In the genomic region with DNA sequence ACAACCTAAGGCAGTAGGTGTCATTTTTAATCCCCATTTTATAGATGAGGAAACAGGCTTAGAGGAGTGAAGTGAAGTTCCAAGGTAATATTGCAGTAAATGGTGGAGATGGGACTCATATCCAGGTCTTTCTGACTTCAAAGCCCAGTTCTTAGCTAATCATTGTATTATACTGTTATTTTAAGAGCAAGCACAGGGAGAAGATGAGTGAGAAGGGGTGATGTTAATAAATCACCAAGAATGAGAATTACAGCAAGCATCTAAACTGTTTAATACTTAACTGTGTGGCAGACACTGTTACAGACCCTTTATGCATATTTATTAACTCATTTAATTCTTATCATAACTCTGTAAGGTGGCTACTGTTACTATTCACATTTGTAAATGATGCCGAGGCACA, we compare ENCODE assay signal across 34 cellular contexts.
"Had no signal": no experiment of that assay in that cellular context is flagged by ENCODE, and none has a peak within 500 bp of the region (broad histone marks: within the 10 kb centered on the region; RNA-seq: fewer than 3 reads in every experiment).

No MANE protein-coding gene starts in this region.

- DNase-seq: activated B cell treated with CpG ODN at 0.5 μM for 24 hours; activated CD4-positive, alpha-beta T cell treated with anti-CD3 and anti-CD28 coated beads for 48 hours; activated CD4-positive, alpha-beta T cell treated with anti-CD3 and anti-CD28 coated beads, Interleukin-2, amount 50 U/mL, for 1 hour; activated CD4-positive, alpha-beta T cell treated with anti-CD3 and anti-CD28 coated beads, Interleukin-2, amount 50 U/mL, for 48 hours; activated CD8-positive, alpha-beta memory T cell treated with anti-CD3 and anti-CD28 coated beads for 24 hours; activated CD8-positive, alpha-beta T cell treated with anti-CD3 and anti-CD28 coated beads for 36 hours; activated effector memory CD4-positive, alpha-beta T cell treated with Interleukin-2 at 50 U/mL for 16 hours; activated gamma-delta T cell treated with Interleukin-2 at 50 U/mL for 16 hours; activated naive CD4-positive, alpha-beta T cell treated with Interleukin-2 at 50 U/mL for 16 hours; activated naive CD8-positive, alpha-beta T cell treated with anti-CD3 and anti-CD28 coated beads for 36 hours; activated naive CD8-positive, alpha-beta T cell treated with anti-CD3 and anti-CD28 coated beads, Interleukin-2, amount 50 U/mL, for 24 hours; activated T-cell treated with anti-CD3 and anti-CD28 coated beads, Interleukin-2, amount 50 U/mL, for 1 hour; adrenal gland; amygdala; aorta; central memory CD4-positive, alpha-beta T cell; cerebellar nuclear complex; colonic mucosa; effector CD8-positive, alpha-beta T cell; foreskin fibroblast; glutamatergic neuron; heart left ventricle; SW 1271; T-cell; T1000; WERI-Rb-1 had no signal

- H3K27ac Mint-ChIP-seq: activated B cell treated with CpG ODN at 0.5 μM for 24 hours; activated naive CD8-positive, alpha-beta T cell treated with anti-CD3 and anti-CD28 coated beads, Interleukin-2, amount 50 U/mL, for 24 hours; brain; T-helper 2 cell treated with Interferon-gamma antibody and Interleukin-4, amounts not matched to agents 5 μg/mL and 100 μg/mL, for 36 hours had no signal

- H3K4me3 Mint-ChIP-seq: activated B cell treated with CpG ODN at 0.5 μM for 24 hours; activated CD8-positive, alpha-beta T cell treated with anti-CD3 and anti-CD28 coated beads for 36 hours; activated naive CD4-positive, alpha-beta T cell treated with anti-CD3 and anti-CD28 coated beads, Interleukin-2, amount 50 U/mL, for 24 hours; activated naive CD8-positive, alpha-beta T cell treated with anti-CD3 and anti-CD28 coated beads for 36 hours; activated naive CD8-positive, alpha-beta T cell treated with anti-CD3 and anti-CD28 coated beads, Interleukin-2, amount 50 U/mL, for 24 hours; activated T-helper 17 cell treated with anti-CD3 and anti-CD28 coated beads, Interleukin-2, amount 50 U/mL, for 72 hours; brain; T-cell; T-helper 2 cell treated with Interferon-gamma antibody and Interleukin-4, amounts not matched to agents 5 μg/mL and 100 μg/mL, for 36 hours had no signal

- H3K27ac ChIP-seq: adrenal gland, breast epithelium, cardiac muscle cell, colonic mucosa, epithelial cell of prostate, heart left ventricle, WERI-Rb-1 had no signal

- H3K9me3 Mint-ChIP-seq: activated B cell treated with CpG ODN at 0.5 μM for 24 hours; activated CD8-positive, alpha-beta T cell treated with anti-CD3 and anti-CD28 coated beads for 36 hours; activated naive CD4-positive, alpha-beta T cell treated with anti-CD3 and anti-CD28 coated beads, Interleukin-2, amount 50 U/mL, for 24 hours; activated naive CD8-positive, alpha-beta T cell treated with anti-CD3 and anti-CD28 coated beads for 36 hours; activated naive CD8-positive, alpha-beta T cell treated with anti-CD3 and anti-CD28 coated beads, Interleukin-2, amount 50 U/mL, for 24 hours; activated T-helper 17 cell treated with anti-CD3 and anti-CD28 coated beads, Interleukin-2, amount 50 U/mL, for 72 hours; brain; T-cell; T-helper 1 cell treated with Interleukin-12 subunit alpha and Interleukin-12 subunit beta and Interleukin-4 antibody, amounts not matched to agents 30 μg/mL and 1 μg/mL, for 36 hours; T-helper 2 cell treated with Interferon-gamma antibody and Interleukin-4, amounts not matched to agents 5 μg/mL and 100 μg/mL, for 36 hours had no signal

- H3K4me3 ChIP-seq: adrenal gland, breast epithelium, cardiac muscle cell, colonic mucosa, heart left ventricle had no signal

- H3K36me3 ChIP-seq: WERI-Rb-1 had no signal

- H3K4me1 Mint-ChIP-seq: activated B cell treated with CpG ODN at 0.5 μM for 24 hours; activated T-helper 17 cell treated with anti-CD3 and anti-CD28 coated beads, Interleukin-2, amount 50 U/mL, for 72 hours; brain had no signal

- H3K9me3 ChIP-seq: adrenal gland, breast epithelium, colonic mucosa, heart left ventricle had no signal

- H3K27me3 Mint-ChIP-seq: activated B cell treated with CpG ODN at 0.5 μM for 24 hours; activated CD8-positive, alpha-beta T cell treated with anti-CD3 and anti-CD28 coated beads for 36 hours; activated naive CD4-positive, alpha-beta T cell treated with anti-CD3 and anti-CD28 coated beads, Interleukin-2, amount 50 U/mL, for 24 hours; activated naive CD8-positive, alpha-beta T cell treated with anti-CD3 and anti-CD28 coated beads for 36 hours; activated naive CD8-positive, alpha-beta T cell treated with anti-CD3 and anti-CD28 coated beads, Interleukin-2, amount 50 U/mL, for 24 hours; activated T-helper 17 cell treated with anti-CD3 and anti-CD28 coated beads, Interleukin-2, amount 50 U/mL, for 72 hours; brain; T-cell had no signal

- H3K27me3 ChIP-seq: adrenal gland, breast epithelium, cardiac muscle cell, colonic mucosa, heart left ventricle had no signal

- H3K4me1 ChIP-seq: adrenal gland, breast epithelium, colonic mucosa, heart left ventricle had no signal
